Comparison of ENCODE assay signal across 12 cellular contexts in the genomic region with DNA sequence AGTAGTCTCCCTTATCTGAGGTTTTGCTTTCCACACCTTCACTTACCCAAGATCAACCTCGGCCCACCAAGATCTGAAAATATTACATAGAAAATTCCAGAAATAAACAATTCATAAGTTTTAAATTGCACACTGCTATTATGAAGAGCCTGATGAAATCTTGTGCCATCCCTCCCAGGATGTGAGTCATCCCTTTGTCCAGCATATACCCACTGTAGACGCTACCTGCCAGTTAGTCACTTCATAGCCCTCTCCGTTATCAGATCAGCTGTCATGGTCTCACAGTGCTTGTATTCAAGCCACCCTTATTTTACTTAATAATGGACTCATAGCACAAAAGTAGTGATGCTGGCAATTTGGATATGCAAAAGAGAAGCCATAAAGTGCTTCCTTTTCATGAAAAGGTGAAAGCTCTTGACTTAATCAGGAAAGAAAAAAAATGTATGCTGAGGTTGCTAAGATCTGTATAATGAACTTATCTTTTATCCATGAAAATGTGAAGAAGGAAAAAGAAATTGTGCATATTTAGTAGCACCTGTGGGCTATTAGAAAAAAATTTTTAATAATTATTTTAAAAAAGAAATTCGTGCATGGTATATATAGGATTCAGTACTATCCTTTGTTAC. TPM values are rescaled to one million over a fixed set of nuclear protein-coding genes. Genes with fewer than 3 reads are reported as not detected.
A peak's percentile ranks its signal among the peaks of the same experiment; 100 is the strongest.
DNase-seq lines count a peak whose midpoint lies in the region; ATAC-seq and TF ChIP-seq lines count a peak whose summit lies in the region.
"Had no signal": no experiment of that assay in that cellular context is flagged by ENCODE, and none has a peak within 500 bp of the region (broad histone marks: within the 10 kb centered on the region; RNA-seq: fewer than 3 reads in every experiment).

No MANE protein-coding gene starts in this region.

- no peak overlapping the region for H3K4me3 ChIP-seq in GM23248
- no peak overlapping the region for H3K4me3 ChIP-seq in cardiac fibroblast (replicated peaks in 1 of 2; ENCODE audit: low read depth in 2 of 2, low read length in 2 of 2)
- H3K4me3 ChIP-seq in osteoblast (ENCODE audit: insufficient read depth, low read length), result no peak overlapping the region
- H3K4me3 ChIP-seq: cardiac muscle cell, right atrium auricular region had no signal

- peaks cover 7% of the 10 kb centered on the region for H3K4me1 ChIP-seq in GM23248 (ENCODE audit: insufficient read depth)
- H3K4me1 ChIP-seq in osteoblast (ENCODE audit: insufficient read depth, low read length), result no peaks in the 10 kb centered on the region
- H3K4me1 ChIP-seq: right atrium auricular region had no signal

- peak overlapping the region; percentile 72 for H3K4me2 ChIP-seq in GM23248 (ENCODE audit: unreplicated experiment)
- no peak overlapping the region for H3K4me2 ChIP-seq in osteoblast (ENCODE audit: insufficient read depth, low read length)

- in situ Hi-C loops in GM23248 (cut with MboI), result no loop called here

- H2AFZ ChIP-seq in GM23248, result peak overlapping the region; percentile 33; the same call in 1 of the 2 replicates
- H2AFZ ChIP-seq in osteoblast (ENCODE audit: low read length), result peak overlapping the region; percentile 23

- H3K27ac ChIP-seq in GM23248 (peak overlapping the region; percentile 53), osteoblast (ENCODE audit: low read depth, low read length) (no peak overlapping the region)
- H3K27ac ChIP-seq: cardiac muscle cell, right atrium auricular region had no signal

- 0 out of 2 replicates have a peak, but pooled peaks cover 5% of the 10 kb centered on the region for H3F3A ChIP-seq in GM23248 (ENCODE audit: insufficient read depth)

- intact Hi-C loops in posterior vena cava (cut with DNase I), result no loop called here

- no peaks in the 10 kb centered on the region for H3K9me2 ChIP-seq in GM23248 (ENCODE audit: insufficient read depth)

- DNase-seq in GM23248 (peak; percentile 84), NCI-H69 (lab: John Stamatoyannopoulos, UW) (peak; percentile 18), cardiac fibroblast (ENCODE audit: low read depth in 2 of 2) (peak; percentile 73 to 88), osteoblast (ENCODE audit: insufficient read length, low spot score, missing footprints) (no peak), posterior vena cava (ENCODE audit: low spot score) (no peak), NCI-H2107 (lab: John Stamatoyannopoulos, UW) (no peak), SIG-M5 (lab: John Stamatoyannopoulos, UW) (no peak)
- DNase-seq: glutamatergic neuron, NCI-H2227 treated with DMSO at 0.1 percent for 48 hours had no signal

- WGBS in GM23248 (ENCODE audit: low coverage in 1 of 2, low lambda C conversion rate in 2 of 2, missing lambda C conversion rate in 2 of 2), 2 experiments, result 42 to 50% methylated on average over 4 of the region's 4 CpGs

- peak overlapping the region; percentile 35 for H3K9ac ChIP-seq in GM23248

- H3K36me3 ChIP-seq in GM23248 (ENCODE audit: low read depth) (no peaks in the 10 kb centered on the region), osteoblast (ENCODE audit: insufficient read depth, low read length) (no peaks in the 10 kb centered on the region)
- H3K36me3 ChIP-seq: cardiac muscle cell, right atrium auricular region had no signal

- H4K20me1 ChIP-seq in GM23248 (ENCODE audit: insufficient read depth), result no peaks in the 10 kb centered on the region
- H4K20me1 ChIP-seq in osteoblast (ENCODE audit: insufficient read depth, low read length), result no peaks in the 10 kb centered on the region

- H3K79me2 ChIP-seq in GM23248 (ENCODE audit: insufficient read depth) (no peaks in the 10 kb centered on the region), osteoblast (ENCODE audit: insufficient read depth, low read length) (no peaks in the 10 kb centered on the region)

- TF ChIP-seq CTCF in cardiac fibroblast (IDR thresholded peaks at IDR 0.05; ENCODE audit: low read depth, low read length) (no peak), osteoblast (IDR thresholded peaks at IDR 0.05; ENCODE audit: extremely low read depth, low read depth, low read length) (no peak)

- no peak for ATAC-seq in HG03457 (IDR thresholded peaks at IDR 0.05; ENCODE audit: unreplicated experiment)

- H3K27me3 ChIP-seq in GM23248 (replicated peaks; ENCODE audit: insufficient read depth) (no peaks in the 10 kb centered on the region), osteoblast (ENCODE audit: insufficient read depth, low read length) (no peaks in the 10 kb centered on the region)
- H3K27me3 ChIP-seq: cardiac muscle cell, right atrium auricular region had no signal

- H3K9me3 ChIP-seq in GM23248 (ENCODE audit: low read depth), result no peaks in the 10 kb centered on the region
- H3K9me3 ChIP-seq in osteoblast (ENCODE audit: low read depth, low read length), result no peaks in the 10 kb centered on the region

RNA-seq across cellular contexts. Expression of gene MRPS16, which starts 9.8 kb away (rescaled TPM):
- 57.2 and 57.8 TPM in 2 replicates for total RNA-seq in GM23248 (2014; rRNA removed; shearing (Covaris generic))
- polyA plus RNA-seq in GM23248 (2016; fragmentation: Nextera tagmentation; extraction: Ambion mirVana), result 109 and 110 TPM in 2 replicates
- total RNA-seq in osteoblast, result 78.7 and 80.7 TPM in 2 replicates
- 10 to 100 TPM; 51.8 to 59.0 TPM for total RNA-seq in posterior vena cava

RNA-seq across cellular contexts. Expression of gene DNAJC9, which starts 15.2 kb away (rescaled TPM):
- total RNA-seq in GM23248 (2014; rRNA removed; shearing (Covaris generic)), result 19.8 and 20.9 TPM in 2 replicates
- 20.7 and 21.1 TPM in 2 replicates for polyA plus RNA-seq in GM23248 (2016; fragmentation: Nextera tagmentation; extraction: Ambion mirVana)
- total RNA-seq in osteoblast, result 14.7 and 18.8 TPM in 2 replicates
- 1 to 10 TPM; 8.7 to 8.9 TPM for total RNA-seq in posterior vena cava

Comparison
In these comparisons a context has a peak if more than half of its experiments do, and no peak if none do; other contexts are left out.
1. DNase-seq: peak in GM23248 (single experiment), NCI-H69 (single experiment) and cardiac fibroblast (2 of 2); none in osteoblast (single experiment), posterior vena cava (single experiment), NCI-H2107 (single experiment) and SIG-M5 (single experiment).